ENCODE assay signal across 2 cellular contexts in genomic region chr22:39051844-39052495, GRCh38. TPM values are rescaled to one million over a fixed set of nuclear protein-coding genes. Genes with fewer than 3 reads are reported as not detected.
"Had no signal": no experiment of that assay in that cellular context is flagged by ENCODE, and none has a peak within 500 bp of the region (broad histone marks: within the 10 kb centered on the region; RNA-seq: fewer than 3 reads in every experiment).

No MANE protein-coding gene starts in this region.

RNA-seq across cellular contexts. Expression of gene APOBEC3H, which starts 45.1 kb away (rescaled TPM):
- total RNA-seq: aorta, Right ventricle myocardium superior had no signal
- polyA plus RNA-seq: aorta had no signal
